9 cellular contexts compared by ENCODE assay signal in the genomic region with DNA sequence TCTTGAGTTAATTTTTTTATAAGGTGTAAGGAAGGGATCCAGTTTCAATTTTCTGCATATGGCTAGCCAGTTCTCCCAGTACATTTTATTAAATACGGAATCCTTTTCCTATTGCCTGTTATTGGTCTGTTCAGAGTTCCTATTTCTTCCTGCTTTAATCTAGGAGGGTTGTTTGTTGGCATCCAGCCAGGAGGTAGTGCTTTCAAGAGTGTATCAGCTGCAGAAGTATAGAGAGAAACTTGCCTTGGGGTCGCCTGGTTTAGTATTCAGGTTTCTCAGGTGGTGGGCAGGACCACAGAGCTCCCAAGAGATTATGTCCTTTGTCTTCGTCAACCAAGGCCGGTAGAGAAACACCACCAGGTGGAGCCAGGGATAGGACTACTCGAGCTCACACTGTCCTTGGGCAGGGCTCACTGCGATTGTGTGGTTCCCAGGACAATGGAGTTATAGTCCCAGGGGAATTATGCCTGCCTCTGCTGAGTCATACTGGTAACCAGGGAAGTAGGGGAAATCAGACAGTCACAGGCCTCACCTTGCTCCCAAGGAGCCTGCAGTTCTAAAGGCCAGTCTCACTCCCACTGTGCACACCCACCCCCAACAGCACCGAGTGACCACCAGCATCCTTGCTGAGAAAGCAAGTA.
DNase-seq lines count a peak whose midpoint lies in the region; ATAC-seq, FAIRE-seq and TF ChIP-seq lines count a peak whose summit lies in the region.
"Had no signal": no experiment of that assay in that cellular context is flagged by ENCODE, and none has a peak within 500 bp of the region (broad histone marks: within the 10 kb centered on the region; RNA-seq: fewer than 3 reads in every experiment).

No MANE protein-coding gene starts in this region.

- H3K27me3 Mint-ChIP-seq in activated B cell treated with CpG ODN at 0.5 μM for 24 hours (no peaks in the 10 kb centered on the region), mesothelial cell of epicardium (ENCODE audit: low read depth) (no peaks in the 10 kb centered on the region), osteocyte (ENCODE audit: unreplicated experiment) (no peaks in the 10 kb centered on the region)

- ATAC-seq in A549 (peak; percentile 71 to 82; a peak in 5 of 6 replicates), GM18907 (IDR thresholded peaks at IDR 0.05; ENCODE audit: unreplicated experiment) (peak; percentile 88), HG03460 (IDR thresholded peaks at IDR 0.05; ENCODE audit: unreplicated experiment) (peak; percentile 85), activated B cell treated with CpG ODN at 0.5 μM for 24 hours (ENCODE audit: low read depth) (peak; percentile 40)

- no peak for TF ChIP-seq POLR2A in A549 (IDR thresholded peaks at IDR 0.05; ENCODE audit: low read length)

- H3K4me1 Mint-ChIP-seq in activated B cell treated with CpG ODN at 0.5 μM for 24 hours (peaks cover 18% of the 10 kb centered on the region), mesothelial cell of epicardium (no peaks in the 10 kb centered on the region), osteocyte (ENCODE audit: unreplicated experiment) (no peaks in the 10 kb centered on the region)

- 21% methylated on average over 6 of the region's 7 CpGs for WGBS in A549 (ENCODE audit: missing lambda C conversion rate)

- H3K9me3 Mint-ChIP-seq in activated B cell treated with CpG ODN at 0.5 μM for 24 hours (no peaks in the 10 kb centered on the region), mesothelial cell of epicardium (peaks cover 23% of the 10 kb centered on the region), osteocyte (ENCODE audit: unreplicated experiment) (peaks cover 15% of the 10 kb centered on the region)

- no peak for TF ChIP-seq CTCF in A549 (IDR thresholded peaks at IDR 0.05)
- no peak for TF ChIP-seq CTCF in activated B cell treated with CpG ODN at 0.5 μM for 24 hours (IDR thresholded peaks at IDR 0.05)
- TF ChIP-seq CTCF in mesothelial cell of epicardium (IDR thresholded peaks at IDR 0.05; ENCODE audit: unreplicated experiment) = no peak
- no peak for TF ChIP-seq CTCF in osteocyte (IDR thresholded peaks at IDR 0.05)

- peak; percentile 49 for FAIRE-seq in A549 (lab: Jason Lieb, UNC)
- FAIRE-seq: G401.6 had no signal

- H3K4me3 Mint-ChIP-seq in activated B cell treated with CpG ODN at 0.5 μM for 24 hours = no peak overlapping the region
- H3K4me3 Mint-ChIP-seq in mesothelial cell of epicardium = no peak overlapping the region
- H3K4me3 Mint-ChIP-seq in osteocyte (ENCODE audit: unreplicated experiment) = no peak overlapping the region

- TF ChIP-seq RAD21 in A549 (conservative IDR thresholded peaks at IDR 0.05 in 1 of 2, IDR thresholded peaks at IDR 0.05 in 1 of 2) = no peak

- no peak overlapping the region for H3K4me3 ChIP-seq in A549

- H3K27ac Mint-ChIP-seq in activated B cell treated with CpG ODN at 0.5 μM for 24 hours (no peak overlapping the region), mesothelial cell of epicardium (no peak overlapping the region), osteocyte (ENCODE audit: unreplicated experiment) (no peak overlapping the region)

- H3K36me3 Mint-ChIP-seq in activated B cell treated with CpG ODN at 0.5 μM for 24 hours (ENCODE audit: low read depth) (no peaks in the 10 kb centered on the region), mesothelial cell of epicardium (no peaks in the 10 kb centered on the region), osteocyte (ENCODE audit: unreplicated experiment) (no peaks in the 10 kb centered on the region)

- H3K9me3 ChIP-seq in A549 = no peaks in the 10 kb centered on the region

- intact Hi-C loops in activated B cell treated with CpG ODN at 0.5 μM for 24 hours (cut with micrococcal nuclease) = loop anchor here (1.0 kb wide), 2 partner anchors 239 to 276 kb away; no protein-coding TSS in a partner anchor

- TF ChIP-seq EP300 in A549 (IDR thresholded peaks at IDR 0.05) = no peak

- DNase-seq in A549 (ENCODE audit: low read depth in 1 of 2, low spot score in 1 of 2) (peak; percentile 22 to 67), activated B cell treated with CpG ODN at 0.5 μM for 24 hours (no peak), DMS 273 treated with DMSO at 0.1 percent for 48 hours (lab: John Stamatoyannopoulos, UW) (no peak), mesothelial cell of epicardium (ENCODE audit: low spot score in 2 of 2, unreplicated experiment in 2 of 2) (no peak), osteocyte (ENCODE audit: extremely low spot score, unreplicated experiment) (no peak), activated T-cell treated with anti-CD3 and anti-CD28 coated beads for 4 hours (no peak)

- POLR2A ChIA-PET in A549 (lab: Yijun Ruan, JAX) = no interaction called here
- POLR2A ChIA-PET in activated B cell treated with CpG ODN at 0.5 μM for 24 hours (lab: Charles Lee) = no interaction called here

- no peak overlapping the region for H3K4me2 ChIP-seq in A549

- CTCF ChIA-PET in A549 (lab: Yijun Ruan, JAX) = no interaction called here
- CTCF ChIA-PET in activated B cell treated with CpG ODN at 0.5 μM for 24 hours (lab: Charles Lee) = interaction anchor here (0.7 to 1.1 kb wide), 2 partner anchors 115 to 145 kb away, joined by 3 to 5 read pairs; no protein-coding TSS in a partner anchor

- no peaks in the 10 kb centered on the region for H3K4me1 ChIP-seq in A549

- no peak overlapping the region for H3K27ac ChIP-seq in A549

TF ChIP-seq in A549, 52 proteins besides CTCF, POLR2A, EP300 and RAD21:
- TF ChIP-seq ZFP36 (IDR thresholded peaks at IDR 0.05; ENCODE audit: borderline replicate concordance, partially characterized antibody) (no peak), MAFK (IDR thresholded peaks at IDR 0.05; ENCODE audit: partially characterized antibody) (peak; percentile 26)
TF ChIP-seq in A549: peak in this region for 1.

Comparison
In these comparisons a context has a peak if more than half of its experiments do, and no peak if none do; other contexts are left out.
1. DNase-seq: peak in A549 (2 of 2); none in activated B cell treated with CpG ODN at 0.5 μM for 24 hours (single experiment), DMS 273 treated with DMSO at 0.1 percent for 48 hours (single experiment), mesothelial cell of epicardium (0 of 2), osteocyte (single experiment) and activated T-cell treated with anti-CD3 and anti-CD28 coated beads for 4 hours (single experiment).
2. Peak in every context shown above with its lines, with median percentiles within 50 percentile points of each other: ATAC-seq.